Comparison of ENCODE assay signal across 9 cellular contexts in genomic region chr11:2533642-2534115, GRCh38.
DNase-seq lines count a peak whose midpoint lies in the region; ATAC-seq and TF ChIP-seq lines count a peak whose summit lies in the region.
"Had no signal": no experiment of that assay in that cellular context is flagged by ENCODE, and none has a peak within 500 bp of the region (broad histone marks: within the 10 kb centered on the region; RNA-seq: fewer than 3 reads in every experiment).

No MANE protein-coding gene starts in this region.

- H3K36me3 ChIP-seq in lung (ENCODE audit: control insufficient read depth in 2 of 2, insufficient read depth in 2 of 2, low read length in 2 of 2) (no peaks in the 10 kb centered on the region), testis (ENCODE audit: low read depth, missing control alignments) (no peaks in the 10 kb centered on the region)

- no peak overlapping the region for H3K4me3 ChIP-seq in lung
- H3K4me3 ChIP-seq in testis = peak overlapping the region in 1 of 2 donors; percentile 38

- CTCF ChIA-PET in activated CD4-positive, alpha-beta memory T cell treated with anti-CD3 and anti-CD28 coated beads, Interleukin-2, amount 10 ng/mL, durations not matched to agents 7 days and 5 days (lab: Charles Lee) = interaction anchor here (1.0 to 6.4 kb wide), 12 partner anchors 113 to 557 kb away, joined by 4 to 216 read pairs (median 6); partner anchors contain the start of genes CDKN1C, PHLDA2 and TSSC4

- H3K4me1 ChIP-seq in lung (ENCODE audit: control insufficient read depth in 2 of 2, insufficient read depth in 2 of 2, low read length in 2 of 2) (peaks cover 0 to 4% of the 10 kb centered on the region in 2 donors), testis (peaks cover 7% of the 10 kb centered on the region)

- intact Hi-C loops in testis (cut with DNase I; ENCODE audit: low total_unique reads) = loop anchor here (2.0 to 5.0 kb wide), 2 partner anchors 106 to 355 kb away; no protein-coding TSS in a partner anchor

- no peak for TF ChIP-seq CTCF in lung (IDR thresholded peaks at IDR 0.05; ENCODE audit: control extremely low read depth, extremely low read depth)
- no peak for TF ChIP-seq CTCF in testis (IDR thresholded peaks at IDR 0.05)

- peaks cover 18% of the 10 kb centered on the region for H3K4me1 Mint-ChIP-seq in activated T-cell treated with anti-CD3 and anti-CD28 coated beads, Interleukin-2, amount 50 U/mL, for 24 hours (ENCODE audit: low read depth)
- peaks cover 15% of the 10 kb centered on the region for H3K4me1 Mint-ChIP-seq in activated T-cell treated with anti-CD3 and anti-CD28 coated beads, Interleukin-2, amount 50 U/mL, for 4 hours (ENCODE audit: low read depth)
- H3K4me1 Mint-ChIP-seq in activated CD4-positive, alpha-beta memory T cell treated with anti-CD3 and anti-CD28 coated beads, Interleukin-2, amount 10 ng/mL, durations not matched to agents 7 days and 5 days = peaks cover 13% of the 10 kb centered on the region

- H3K4me3 Mint-ChIP-seq in activated T-cell treated with anti-CD3 and anti-CD28 coated beads, Interleukin-2, amount 50 U/mL, for 24 hours = no peak overlapping the region
- H3K4me3 Mint-ChIP-seq in activated T-cell treated with anti-CD3 and anti-CD28 coated beads, Interleukin-2, amount 50 U/mL, for 4 hours = no peak overlapping the region
- H3K4me3 Mint-ChIP-seq in activated CD4-positive, alpha-beta memory T cell treated with anti-CD3 and anti-CD28 coated beads, Interleukin-2, amount 10 ng/mL, durations not matched to agents 7 days and 5 days = no peak overlapping the region

- WGBS in lung, 2 donors = 16 to 35% methylated on average over 18 of the region's 18 CpGs
- 47 to 60% methylated on average over 10 to 18 of the region's 18 CpGs for WGBS in testis, 2 donors

- ATAC-seq in activated T-cell treated with anti-CD3 and anti-CD28 coated beads, Interleukin-2, amount 50 U/mL, for 4 hours = no peak
- no peak for ATAC-seq in lung (ENCODE audit: insufficient read depth, low FRiP score)

- H3K27ac ChIP-seq in lung (ENCODE audit: low read depth in 1 of 2, low read length in 1 of 2) (peak overlapping the region in 1 of 2 donors; percentile 67), testis (no peak overlapping the region)

- DNase-seq in activated T-cell treated with anti-CD3 and anti-CD28 coated beads, Interleukin-2, amount 50 U/mL, for 24 hours = peak; percentile 46
- no peak for DNase-seq in activated T-cell treated with anti-CD3 and anti-CD28 coated beads, Interleukin-2, amount 50 U/mL, for 4 hours
- DNase-seq in RPMI8226 (peak; percentile 7), dedifferentiated amniotic fluid mesenchymal stem cell (ENCODE audit: extremely low spot score) (peak; percentile 87), lung (ENCODE audit: low spot score) (peak; percentile 68), testis (peak; percentile 51), NCI-H1436 (lab: John Stamatoyannopoulos, UW) (no peak)
- DNase-seq in activated CD4-positive, alpha-beta memory T cell treated with anti-CD3 and anti-CD28 coated beads, Interleukin-2, amount 10 ng/mL, durations not matched to agents 7 days and 5 days = no peak

- H3K27me3 ChIP-seq in lung (ENCODE audit: control insufficient read depth, insufficient read depth) = no peaks in the 10 kb centered on the region
- H3K27me3 ChIP-seq in testis = no peaks in the 10 kb centered on the region

- POLR2A ChIA-PET in activated CD4-positive, alpha-beta memory T cell treated with anti-CD3 and anti-CD28 coated beads, Interleukin-2, amount 10 ng/mL, durations not matched to agents 7 days and 5 days (lab: Charles Lee) = interaction anchor here (1.2 to 2.0 kb wide), 4 partner anchors 67 to 359 kb away, joined by 3 to 17 read pairs (median 9); partner anchors contain the start of gene CDKN1C

- H3K9me3 Mint-ChIP-seq in activated T-cell treated with anti-CD3 and anti-CD28 coated beads, Interleukin-2, amount 50 U/mL, for 24 hours = no peaks in the 10 kb centered on the region
- no peaks in the 10 kb centered on the region for H3K9me3 Mint-ChIP-seq in activated T-cell treated with anti-CD3 and anti-CD28 coated beads, Interleukin-2, amount 50 U/mL, for 4 hours
- H3K9me3 Mint-ChIP-seq in activated CD4-positive, alpha-beta memory T cell treated with anti-CD3 and anti-CD28 coated beads, Interleukin-2, amount 10 ng/mL, durations not matched to agents 7 days and 5 days = no peaks in the 10 kb centered on the region
- H3K9me3 Mint-ChIP-seq: activated naive CD4-positive, alpha-beta T cell treated with anti-CD3 and anti-CD28 coated beads, Interleukin-2, amount 50 U/mL, for 72 hours had no signal

- H3K9me3 ChIP-seq in lung (ENCODE audit: control insufficient read depth in 2 of 2, insufficient read depth in 1 of 2, low read length in 1 of 2) (no peaks in the 10 kb centered on the region), testis (no peaks in the 10 kb centered on the region)

- no peak for TF ChIP-seq POLR2A in testis (IDR thresholded peaks at IDR 0.05)

- H3K36me3 Mint-ChIP-seq in activated T-cell treated with anti-CD3 and anti-CD28 coated beads, Interleukin-2, amount 50 U/mL, for 24 hours (ENCODE audit: low read depth) = no peaks in the 10 kb centered on the region
- no peaks in the 10 kb centered on the region for H3K36me3 Mint-ChIP-seq in activated T-cell treated with anti-CD3 and anti-CD28 coated beads, Interleukin-2, amount 50 U/mL, for 4 hours (ENCODE audit: insufficient read depth)
- no peaks in the 10 kb centered on the region for H3K36me3 Mint-ChIP-seq in activated CD4-positive, alpha-beta memory T cell treated with anti-CD3 and anti-CD28 coated beads, Interleukin-2, amount 10 ng/mL, durations not matched to agents 7 days and 5 days (ENCODE audit: low read depth)
- H3K36me3 Mint-ChIP-seq: activated naive CD4-positive, alpha-beta T cell treated with anti-CD3 and anti-CD28 coated beads, Interleukin-2, amount 50 U/mL, for 72 hours had no signal

- H3K27me3 Mint-ChIP-seq in activated T-cell treated with anti-CD3 and anti-CD28 coated beads, Interleukin-2, amount 50 U/mL, for 24 hours = no peaks in the 10 kb centered on the region
- no peaks in the 10 kb centered on the region for H3K27me3 Mint-ChIP-seq in activated T-cell treated with anti-CD3 and anti-CD28 coated beads, Interleukin-2, amount 50 U/mL, for 4 hours (ENCODE audit: low read depth)
- H3K27me3 Mint-ChIP-seq in activated CD4-positive, alpha-beta memory T cell treated with anti-CD3 and anti-CD28 coated beads, Interleukin-2, amount 10 ng/mL, durations not matched to agents 7 days and 5 days = no peaks in the 10 kb centered on the region

- no peak overlapping the region for H3K27ac Mint-ChIP-seq in activated T-cell treated with anti-CD3 and anti-CD28 coated beads, Interleukin-2, amount 50 U/mL, for 24 hours
- no peak overlapping the region for H3K27ac Mint-ChIP-seq in activated CD4-positive, alpha-beta memory T cell treated with anti-CD3 and anti-CD28 coated beads, Interleukin-2, amount 10 ng/mL, durations not matched to agents 7 days and 5 days
- H3K27ac Mint-ChIP-seq: activated naive CD4-positive, alpha-beta T cell treated with anti-CD3 and anti-CD28 coated beads, Interleukin-2, amount 50 U/mL, for 72 hours had no signal

Comparison
In these comparisons a context has a peak if more than half of its experiments do, and no peak if none do; other contexts are left out.
1. DNase-seq: peak in activated T-cell treated with anti-CD3 and anti-CD28 coated beads, Interleukin-2, amount 50 U/mL, for 24 hours (single experiment), RPMI8226 (single experiment), dedifferentiated amniotic fluid mesenchymal stem cell (single experiment), lung (single experiment) and testis (single experiment); none in activated T-cell treated with anti-CD3 and anti-CD28 coated beads, Interleukin-2, amount 50 U/mL, for 4 hours (single experiment), NCI-H1436 (single experiment) and activated CD4-positive, alpha-beta memory T cell treated with anti-CD3 and anti-CD28 coated beads, Interleukin-2, amount 10 ng/mL, durations not matched to agents 7 days and 5 days (single experiment).